In the genomic region with DNA sequence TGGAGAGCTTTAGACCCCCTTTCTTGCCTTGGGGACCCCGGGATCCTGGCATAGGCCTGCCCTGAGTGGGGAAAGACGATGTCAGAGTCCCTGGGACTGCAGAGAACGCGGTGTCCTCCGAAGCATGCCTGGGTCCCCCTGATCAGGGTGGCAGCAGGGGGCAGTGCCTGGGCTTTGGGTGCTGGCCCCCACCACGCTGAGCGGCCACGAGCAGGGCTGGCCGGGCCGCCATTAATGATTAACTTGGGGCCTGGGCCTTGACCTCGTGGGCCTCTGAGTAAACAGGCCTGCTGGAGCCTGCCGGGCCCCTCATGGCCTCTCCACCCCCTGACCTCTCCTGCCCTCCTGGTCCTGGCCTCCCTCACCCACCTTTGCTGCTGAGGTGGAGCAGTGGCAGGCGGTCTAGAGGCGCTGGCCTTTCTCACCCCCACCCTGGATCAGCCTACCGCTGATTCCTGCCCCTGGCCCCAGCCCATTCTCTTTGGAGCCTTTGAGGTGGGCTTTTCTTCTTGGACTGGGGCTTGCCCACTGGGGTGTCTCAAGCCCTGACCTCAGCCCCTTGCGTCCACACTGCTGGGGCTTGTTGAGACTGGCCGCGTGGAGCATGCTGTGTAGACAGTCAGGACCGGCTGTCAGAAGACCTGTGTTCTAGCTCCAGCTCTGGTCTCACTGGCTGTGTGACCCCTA, we compare ENCODE assay signal across 1 cellular context.
A peak's percentile ranks its signal among the peaks of the same experiment; 100 is the strongest.
TF ChIP-seq lines count a peak whose summit lies in the region.

No MANE protein-coding gene starts in this region.

TF ChIP-seq in HepG2, 621 proteins besides CTCF, POLR2A, EP300 and RAD21 (continued from another document and continues in another):
- TF ChIP-seq, protein P1, sequence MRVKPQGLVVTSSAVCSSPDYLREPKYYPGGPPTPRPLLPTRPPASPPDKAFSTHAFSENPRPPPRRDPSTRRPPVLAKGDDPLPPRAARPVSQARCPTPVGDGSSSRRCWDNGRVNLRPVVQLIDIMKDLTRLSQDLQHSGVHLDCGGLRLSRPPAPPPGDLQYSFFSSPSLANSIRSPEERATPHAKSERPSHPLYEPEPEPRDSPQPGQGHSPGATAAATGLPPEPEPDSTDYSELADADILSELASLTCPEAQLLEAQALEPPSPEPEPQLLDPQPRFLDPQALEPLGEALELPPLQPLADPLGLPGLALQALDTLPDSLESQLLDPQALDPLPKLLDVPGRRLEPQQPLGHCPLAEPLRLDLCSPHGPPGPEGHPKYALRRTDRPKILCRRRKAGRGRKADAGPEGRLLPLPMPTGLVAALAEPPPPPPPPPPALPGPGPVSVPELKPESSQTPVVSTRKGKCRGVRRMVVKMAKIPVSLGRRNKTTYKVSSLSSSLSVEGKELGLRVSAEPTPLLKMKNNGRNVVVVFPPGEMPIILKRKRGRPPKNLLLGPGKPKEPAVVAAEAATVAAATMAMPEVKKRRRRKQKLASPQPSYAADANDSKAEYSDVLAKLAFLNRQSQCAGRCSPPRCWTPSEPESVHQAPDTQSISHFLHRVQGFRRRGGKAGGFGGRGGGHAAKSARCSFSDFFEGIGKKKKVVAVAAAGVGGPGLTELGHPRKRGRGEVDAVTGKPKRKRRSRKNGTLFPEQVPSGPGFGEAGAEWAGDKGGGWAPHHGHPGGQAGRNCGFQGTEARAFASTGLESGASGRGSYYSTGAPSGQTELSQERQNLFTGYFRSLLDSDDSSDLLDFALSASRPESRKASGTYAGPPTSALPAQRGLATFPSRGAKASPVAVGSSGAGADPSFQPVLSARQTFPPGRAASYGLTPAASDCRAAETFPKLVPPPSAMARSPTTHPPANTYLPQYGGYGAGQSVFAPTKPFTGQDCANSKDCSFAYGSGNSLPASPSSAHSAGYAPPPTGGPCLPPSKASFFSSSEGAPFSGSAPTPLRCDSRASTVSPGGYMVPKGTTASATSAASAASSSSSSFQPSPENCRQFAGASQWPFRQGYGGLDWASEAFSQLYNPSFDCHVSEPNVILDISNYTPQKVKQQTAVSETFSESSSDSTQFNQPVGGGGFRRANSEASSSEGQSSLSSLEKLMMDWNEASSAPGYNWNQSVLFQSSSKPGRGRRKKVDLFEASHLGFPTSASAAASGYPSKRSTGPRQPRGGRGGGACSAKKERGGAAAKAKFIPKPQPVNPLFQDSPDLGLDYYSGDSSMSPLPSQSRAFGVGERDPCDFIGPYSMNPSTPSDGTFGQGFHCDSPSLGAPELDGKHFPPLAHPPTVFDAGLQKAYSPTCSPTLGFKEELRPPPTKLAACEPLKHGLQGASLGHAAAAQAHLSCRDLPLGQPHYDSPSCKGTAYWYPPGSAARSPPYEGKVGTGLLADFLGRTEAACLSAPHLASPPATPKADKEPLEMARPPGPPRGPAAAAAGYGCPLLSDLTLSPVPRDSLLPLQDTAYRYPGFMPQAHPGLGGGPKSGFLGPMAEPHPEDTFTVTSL (CRISPR knock-in tag; IDR thresholded peaks at IDR 0.05; ENCODE audit: borderline replicate concordance), result peak; percentile 81; the same call in 1 of the 2 replicates
- TF ChIP-seq FOSL1 (CRISPR knock-in tag; IDR thresholded peaks at IDR 0.05; ENCODE audit: borderline replicate concordance) (0 out of 2 replicates have a peak, but pooled peaks have one; percentile 49), MBD4 (IDR thresholded peaks at IDR 0.05; ENCODE audit: borderline replicate concordance, low read length) (no peak), SAFB2 (CRISPR knock-in tag; IDR thresholded peaks at IDR 0.05; ENCODE audit: borderline replicate concordance, low read depth) (peak; percentile 51), MTA3 (CRISPR knock-in tag; IDR thresholded peaks at IDR 0.05) (no peak), HDAC2 (CRISPR knock-in tag; IDR thresholded peaks at IDR 0.05) (peak; percentile 98), CEBPG (CRISPR knock-in tag; IDR thresholded peaks at IDR 0.05) (peak; percentile 59), SATB2 (CRISPR knock-in tag; IDR thresholded peaks at IDR 0.05) (no peak; the same call in 1 of the 2 replicates), NFE2 (CRISPR knock-in tag; IDR thresholded peaks at IDR 0.05) (no peak; the same call in 1 of the 2 replicates), ZNF891 (CRISPR knock-in tag; IDR thresholded peaks at IDR 0.05) (peak; percentile 50; the same call in 1 of the 2 replicates), HDAC1 (CRISPR knock-in tag; IDR thresholded peaks at IDR 0.05) (peak; percentile 96), ZNF318 (CRISPR knock-in tag; IDR thresholded peaks at IDR 0.05) (0 out of 2 replicates have a peak, but pooled peaks have one; percentile 51), NR1H2 (CRISPR knock-in tag; IDR thresholded peaks at IDR 0.05; ENCODE audit: borderline replicate concordance, low read depth) (no peak; the same call in 1 of the 2 replicates), ZNF34 (CRISPR knock-in tag; IDR thresholded peaks at IDR 0.05; ENCODE audit: borderline replicate concordance) (peak; percentile 13; the same call in 1 of the 2 replicates), EEA1 (CRISPR knock-in tag; IDR thresholded peaks at IDR 0.05; ENCODE audit: borderline replicate concordance) (no peak), CREM (IDR thresholded peaks at IDR 0.05) (peak; percentile 87), CREM (CRISPR knock-in tag; IDR thresholded peaks at IDR 0.05) (no peak)
- TF ChIP-seq, protein P2, sequence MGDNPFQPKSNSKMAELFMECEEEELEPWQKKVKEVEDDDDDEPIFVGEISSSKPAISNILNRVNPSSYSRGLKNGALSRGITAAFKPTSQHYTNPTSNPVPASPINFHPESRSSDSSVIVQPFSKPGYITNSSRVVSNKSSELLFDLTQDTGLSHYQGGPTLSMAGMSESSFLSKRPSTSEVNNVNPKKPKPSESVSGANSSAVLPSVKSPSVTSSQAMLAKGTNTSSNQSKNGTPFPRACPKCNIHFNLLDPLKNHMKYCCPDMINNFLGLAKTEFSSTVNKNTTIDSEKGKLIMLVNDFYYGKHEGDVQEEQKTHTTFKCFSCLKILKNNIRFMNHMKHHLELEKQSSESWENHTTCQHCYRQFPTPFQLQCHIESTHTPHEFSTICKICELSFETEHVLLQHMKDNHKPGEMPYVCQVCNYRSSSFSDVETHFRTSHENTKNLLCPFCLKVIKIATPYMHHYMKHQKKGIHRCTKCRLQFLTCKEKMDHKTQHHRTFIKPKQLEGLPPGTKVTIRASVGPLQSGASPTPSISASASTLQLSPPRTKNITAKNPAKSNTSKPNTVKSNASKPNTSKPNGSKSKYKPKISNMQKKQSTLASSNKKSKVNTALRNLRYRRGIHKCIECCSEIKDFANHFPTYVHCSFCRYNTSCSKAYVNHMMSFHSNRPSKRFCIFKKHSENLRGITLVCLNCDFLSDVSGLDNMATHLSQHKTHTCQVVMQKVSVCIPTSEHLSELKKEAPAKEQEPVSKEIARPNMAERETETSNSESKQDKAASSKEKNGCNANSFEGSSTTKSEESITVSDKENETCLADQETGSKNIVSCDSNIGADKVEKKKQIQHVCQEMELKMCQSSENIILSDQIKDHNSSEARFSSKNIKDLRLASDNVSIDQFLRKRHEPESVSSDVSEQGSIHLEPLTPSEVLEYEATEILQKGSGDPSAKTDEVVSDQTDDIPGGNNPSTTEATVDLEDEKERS (CRISPR knock-in tag; IDR thresholded peaks at IDR 0.05), result no peak
- TF ChIP-seq, protein P3, sequence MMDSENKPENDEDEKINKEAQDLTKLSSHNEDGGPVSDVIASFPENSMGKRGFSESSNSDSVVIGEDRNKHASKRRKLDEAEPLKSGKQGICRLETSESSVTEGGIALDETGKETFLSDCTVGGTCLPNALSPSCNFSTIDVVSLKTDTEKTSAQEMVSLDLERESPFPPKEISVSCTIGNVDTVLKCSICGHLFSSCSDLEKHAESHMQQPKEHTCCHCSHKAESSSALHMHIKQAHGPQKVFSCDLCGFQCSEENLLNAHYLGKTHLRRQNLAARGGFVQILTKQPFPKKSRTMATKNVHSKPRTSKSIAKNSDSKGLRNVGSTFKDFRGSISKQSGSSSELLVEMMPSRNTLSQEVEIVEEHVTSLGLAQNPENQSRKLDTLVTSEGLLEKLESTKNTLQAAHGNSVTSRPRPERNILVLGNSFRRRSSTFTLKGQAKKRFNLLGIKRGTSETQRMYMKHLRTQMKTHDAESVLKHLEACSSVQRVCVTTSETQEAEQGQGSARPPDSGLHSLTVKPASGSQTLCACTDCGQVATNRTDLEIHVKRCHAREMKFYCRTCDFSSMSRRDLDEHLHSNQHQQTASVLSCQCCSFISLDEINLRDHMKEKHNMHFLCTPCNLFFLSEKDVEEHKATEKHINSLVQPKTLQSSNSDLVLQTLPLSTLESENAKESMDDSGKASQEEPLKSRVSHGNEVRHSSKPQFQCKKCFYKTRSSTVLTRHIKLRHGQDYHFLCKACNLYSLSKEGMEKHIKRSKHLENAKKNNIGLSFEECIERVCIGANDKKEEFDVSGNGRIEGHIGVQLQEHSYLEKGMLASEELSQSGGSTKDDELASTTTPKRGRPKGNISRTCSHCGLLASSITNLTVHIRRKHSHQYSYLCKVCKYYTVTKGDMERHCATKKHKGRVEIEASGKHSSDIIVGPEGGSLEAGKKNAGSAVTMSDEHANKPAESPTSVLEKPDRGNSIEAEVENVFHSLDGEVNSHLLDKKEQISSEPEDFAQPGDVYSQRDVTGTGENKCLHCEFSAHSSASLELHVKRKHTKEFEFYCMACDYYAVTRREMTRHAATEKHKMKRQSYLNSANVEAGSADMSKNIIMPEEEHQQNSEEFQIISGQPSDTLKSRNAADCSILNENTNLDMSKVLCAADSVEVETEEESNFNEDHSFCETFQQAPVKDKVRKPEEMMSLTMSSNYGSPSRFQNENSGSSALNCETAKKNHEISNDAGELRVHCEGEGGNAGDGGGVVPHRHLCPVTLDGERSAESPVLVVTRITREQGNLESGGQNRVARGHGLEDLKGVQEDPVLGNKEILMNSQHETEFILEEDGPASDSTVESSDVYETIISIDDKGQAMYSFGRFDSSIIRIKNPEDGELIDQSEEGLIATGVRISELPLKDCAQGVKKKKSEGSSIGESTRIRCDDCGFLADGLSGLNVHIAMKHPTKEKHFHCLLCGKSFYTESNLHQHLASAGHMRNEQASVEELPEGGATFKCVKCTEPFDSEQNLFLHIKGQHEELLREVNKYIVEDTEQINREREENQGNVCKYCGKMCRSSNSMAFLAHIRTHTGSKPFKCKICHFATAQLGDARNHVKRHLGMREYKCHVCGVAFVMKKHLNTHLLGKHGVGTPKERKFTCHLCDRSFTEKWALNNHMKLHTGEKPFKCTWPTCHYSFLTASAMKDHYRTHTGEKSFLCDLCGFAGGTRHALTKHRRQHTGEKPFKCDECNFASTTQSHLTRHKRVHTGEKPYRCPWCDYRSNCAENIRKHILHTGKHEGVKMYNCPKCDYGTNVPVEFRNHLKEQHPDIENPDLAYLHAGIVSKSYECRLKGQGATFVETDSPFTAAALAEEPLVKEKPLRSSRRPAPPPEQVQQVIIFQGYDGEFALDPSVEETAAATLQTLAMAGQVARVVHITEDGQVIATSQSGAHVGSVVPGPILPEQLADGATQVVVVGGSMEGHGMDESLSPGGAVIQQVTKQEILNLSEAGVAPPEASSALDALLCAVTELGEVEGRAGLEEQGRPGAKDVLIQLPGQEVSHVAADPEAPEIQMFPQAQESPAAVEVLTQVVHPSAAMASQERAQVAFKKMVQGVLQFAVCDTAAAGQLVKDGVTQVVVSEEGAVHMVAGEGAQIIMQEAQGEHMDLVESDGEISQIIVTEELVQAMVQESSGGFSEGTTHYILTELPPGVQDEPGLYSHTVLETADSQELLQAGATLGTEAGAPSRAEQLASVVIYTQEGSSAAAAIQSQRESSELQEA (CRISPR knock-in tag; IDR thresholded peaks at IDR 0.05; ENCODE audit: not compliant biosample characterization), result no peak
- TF ChIP-seq, protein P4, sequence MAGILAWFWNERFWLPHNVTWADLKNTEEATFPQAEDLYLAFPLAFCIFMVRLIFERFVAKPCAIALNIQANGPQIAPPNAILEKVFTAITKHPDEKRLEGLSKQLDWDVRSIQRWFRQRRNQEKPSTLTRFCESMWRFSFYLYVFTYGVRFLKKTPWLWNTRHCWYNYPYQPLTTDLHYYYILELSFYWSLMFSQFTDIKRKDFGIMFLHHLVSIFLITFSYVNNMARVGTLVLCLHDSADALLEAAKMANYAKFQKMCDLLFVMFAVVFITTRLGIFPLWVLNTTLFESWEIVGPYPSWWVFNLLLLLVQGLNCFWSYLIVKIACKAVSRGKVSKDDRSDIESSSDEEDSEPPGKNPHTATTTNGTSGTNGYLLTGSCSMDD (CRISPR knock-in tag; IDR thresholded peaks at IDR 0.05), result no peak
